Comparison of ENCODE assay signal across 17 cellular contexts in the genomic region with DNA sequence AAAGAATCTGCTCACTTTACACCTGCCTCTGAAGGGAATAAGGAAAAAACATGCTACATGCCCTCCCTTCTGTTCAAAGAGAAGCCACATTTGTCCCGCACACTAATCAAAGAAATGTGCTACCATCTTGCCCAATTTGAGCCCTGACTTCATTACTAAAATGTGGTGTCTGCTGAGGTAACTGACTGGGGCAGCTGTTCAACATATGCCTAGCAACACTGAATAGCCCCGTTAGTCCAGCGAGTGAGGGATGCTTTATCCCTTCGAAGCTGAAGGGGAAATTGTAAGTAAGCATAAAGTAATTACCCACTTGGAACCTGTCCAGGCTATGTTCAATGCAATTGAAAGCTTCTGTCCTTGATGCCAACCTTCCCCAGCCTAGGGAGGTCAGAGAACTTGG.
DNase-seq lines count a peak whose midpoint lies in the region; FAIRE-seq and TF ChIP-seq lines count a peak whose summit lies in the region.
"Had no signal": no experiment of that assay in that cellular context is flagged by ENCODE, and none has a peak within 500 bp of the region (broad histone marks: within the 10 kb centered on the region; RNA-seq: fewer than 3 reads in every experiment).

No MANE protein-coding gene starts in this region.

- H3K4me3 ChIP-seq in WERI-Rb-1 (ENCODE audit: low read depth, low read length), result no peak overlapping the region
- H3K4me3 ChIP-seq: BLaER1, SJSA1 had no signal

- no peaks in the 10 kb centered on the region for H3K27me3 ChIP-seq in WERI-Rb-1 (ENCODE audit: insufficient read depth, low read depth, severe bottlenecking)
- H3K27me3 ChIP-seq: BLaER1 had no signal

- H3K27ac ChIP-seq in WERI-Rb-1, result peak overlapping the region; percentile 48
- H3K27ac ChIP-seq: 22Rv1, BLaER1, SJSA1 had no signal

- peak; percentile 22 for DNase-seq in DMS153 (lab: John Stamatoyannopoulos, UW)
- DNase-seq in DMS153 treated with DMSO at 0.1 percent for 48 hours (lab: John Stamatoyannopoulos, UW; ENCODE audit: unreplicated experiment), result no peak
- peak; percentile 52 for DNase-seq in NCI-H1092 treated with DMSO at 0.1 percent for 48 hours (lab: John Stamatoyannopoulos, UW)
- DNase-seq in NCI-H524 (lab: John Stamatoyannopoulos, UW), result peak; percentile 61 to 91
- peak; percentile 69 for DNase-seq in WERI-Rb-1
- no peak for DNase-seq in RCC 7860 (ENCODE audit: low spot score)
- DNase-seq in HCEC 1CT, result no peak
- no peak for DNase-seq in DMS 273 (lab: John Stamatoyannopoulos, UW; ENCODE audit: unreplicated experiment)
- DNase-seq: ACHN; Caco-2; CD4-positive, alpha-beta T cell; NCI-H510A treated with DMSO at 0.1 percent for 48 hours; T-helper 17 cell had no signal

- H3K36me3 ChIP-seq in WERI-Rb-1, result no peaks in the 10 kb centered on the region
- H3K36me3 ChIP-seq: BLaER1, SJSA1 had no signal

- TF ChIP-seq CTCF in WERI-Rb-1 (IDR thresholded peaks at IDR 0.05; ENCODE audit: low read depth, low read length), result no peak

- FAIRE-seq in RCC 7860 (lab: Jason Lieb, UNC), result no peak
- FAIRE-seq: GM19239 had no signal

- peaks cover 15% of the 10 kb centered on the region for H3K9me3 ChIP-seq in WERI-Rb-1 (ENCODE audit: severe bottlenecking)
- H3K9me3 ChIP-seq: BLaER1, Caco-2, SJSA1 had no signal

Comparison
In these comparisons a context has a peak if more than half of its experiments do, and no peak if none do; other contexts are left out.
1. DNase-seq: peak in DMS153 (single experiment), NCI-H1092 treated with DMSO at 0.1 percent for 48 hours (single experiment), NCI-H524 (2 of 2) and WERI-Rb-1 (single experiment); none in DMS153 treated with DMSO at 0.1 percent for 48 hours (single experiment), RCC 7860 (single experiment), HCEC 1CT (single experiment) and DMS 273 (single experiment).